ENCODE assay signal across 26 cellular contexts in genomic region chr3:72015463-72015862, GRCh38.
DNase-seq lines count a peak whose midpoint lies in the region; ATAC-seq and TF ChIP-seq lines count a peak whose summit lies in the region.
"Had no signal": no experiment of that assay in that cellular context is flagged by ENCODE, and none has a peak within 500 bp of the region (broad histone marks: within the 10 kb centered on the region; RNA-seq: fewer than 3 reads in every experiment).

No MANE protein-coding gene starts in this region.

- no peaks in the 10 kb centered on the region for H3K36me3 Mint-ChIP-seq in activated naive CD8-positive, alpha-beta T cell treated with anti-CD3 and anti-CD28 coated beads, Interleukin-2, amount 50 U/mL, for 24 hours (ENCODE audit: low read depth)
- H3K36me3 Mint-ChIP-seq in activated naive CD8-positive, alpha-beta T cell treated with anti-CD3 and anti-CD28 coated beads for 36 hours: no peaks in the 10 kb centered on the region
- H3K36me3 Mint-ChIP-seq in type B pancreatic cell: no peaks in the 10 kb centered on the region
- H3K36me3 Mint-ChIP-seq: activated naive CD4-positive, alpha-beta T cell treated with anti-CD3 and anti-CD28 coated beads, Interleukin-2, amount 50 U/mL, for 24 hours; mesothelial cell of epicardium; natural killer cell treated with Interleukin-12 subunit alpha and Interleukin-12 subunit beta and Interleukin-15 and Interleukin-18, amount 100 ng/mL, for 72 hours had no signal

- no peaks in the 10 kb centered on the region for H3K36me3 ChIP-seq in left lung
- H3K36me3 ChIP-seq: left ventricle myocardium inferior, right atrium auricular region, SJCRH30 had no signal

- no peak overlapping the region for H3K27ac ChIP-seq in left lung
- H3K27ac ChIP-seq: 22Rv1, epithelial cell of prostate, left ventricle myocardium inferior, right atrium auricular region, SJCRH30 had no signal

- no peak for TF ChIP-seq CTCF in type B pancreatic cell (conservative IDR thresholded peaks at IDR 0.05)
- no peak for TF ChIP-seq CTCF in left lung (IDR thresholded peaks at IDR 0.05)

- H3K4me1 Mint-ChIP-seq in activated naive CD8-positive, alpha-beta T cell treated with anti-CD3 and anti-CD28 coated beads, Interleukin-2, amount 50 U/mL, for 24 hours: peaks cover 5% of the 10 kb centered on the region
- H3K4me1 Mint-ChIP-seq in activated naive CD8-positive, alpha-beta T cell treated with anti-CD3 and anti-CD28 coated beads for 36 hours: peaks cover 8% of the 10 kb centered on the region
- peaks cover 24% of the 10 kb centered on the region for H3K4me1 Mint-ChIP-seq in type B pancreatic cell (ENCODE audit: unreplicated experiment)
- H3K4me1 Mint-ChIP-seq: activated naive CD4-positive, alpha-beta T cell treated with anti-CD3 and anti-CD28 coated beads, Interleukin-2, amount 50 U/mL, for 24 hours had no signal

- H3K9me3 Mint-ChIP-seq in activated naive CD8-positive, alpha-beta T cell treated with anti-CD3 and anti-CD28 coated beads, Interleukin-2, amount 50 U/mL, for 24 hours: no peaks in the 10 kb centered on the region
- H3K9me3 Mint-ChIP-seq in activated naive CD8-positive, alpha-beta T cell treated with anti-CD3 and anti-CD28 coated beads for 36 hours: no peaks in the 10 kb centered on the region
- H3K9me3 Mint-ChIP-seq in type B pancreatic cell: no peaks in the 10 kb centered on the region
- H3K9me3 Mint-ChIP-seq: activated naive CD4-positive, alpha-beta T cell treated with anti-CD3 and anti-CD28 coated beads, Interleukin-2, amount 50 U/mL, for 24 hours; HFFc6; mesothelial cell of epicardium; natural killer cell treated with Interleukin-12 subunit alpha and Interleukin-12 subunit beta and Interleukin-15 and Interleukin-18, amount 100 ng/mL, for 72 hours had no signal

- DNase-seq in activated naive CD8-positive, alpha-beta T cell treated with anti-CD3 and anti-CD28 coated beads, Interleukin-2, amount 50 U/mL, for 24 hours: no peak
- DNase-seq in activated naive CD8-positive, alpha-beta T cell treated with anti-CD3 and anti-CD28 coated beads for 36 hours: no peak
- DNase-seq in NOMO-1 (lab: John Stamatoyannopoulos, UW; ENCODE audit: unreplicated experiment in 2 of 2) (peak; percentile 33 to 55), type B pancreatic cell (ENCODE audit: extremely low spot score, unreplicated experiment) (no peak), left lung (no peak), NCI-H774 (lab: John Stamatoyannopoulos, UW) (no peak)
- no peak for DNase-seq in activated CD8-positive, alpha-beta memory T cell treated with anti-CD3 and anti-CD28 coated beads for 24 hours
- DNase-seq: activated CD4-positive, alpha-beta T cell treated with anti-CD3 and anti-CD28 coated beads for 36 hours; AML-193; central memory CD4-positive, alpha-beta T cell; HFFc6; KBM-7; left ventricle myocardium inferior; MM.1S; NCI-H187; NCI-H226; SJCRH30; T-helper 1 cell; trophoblast cell had no signal

- H3K27ac Mint-ChIP-seq in activated naive CD8-positive, alpha-beta T cell treated with anti-CD3 and anti-CD28 coated beads, Interleukin-2, amount 50 U/mL, for 24 hours: no peak overlapping the region
- no peak overlapping the region for H3K27ac Mint-ChIP-seq in activated naive CD8-positive, alpha-beta T cell treated with anti-CD3 and anti-CD28 coated beads for 36 hours
- peak overlapping the region; percentile 25 for H3K27ac Mint-ChIP-seq in type B pancreatic cell
- H3K27ac Mint-ChIP-seq: activated CD4-positive, alpha-beta T cell treated with anti-CD3 and anti-CD28 coated beads for 36 hours; activated naive CD4-positive, alpha-beta T cell treated with anti-CD3 and anti-CD28 coated beads, Interleukin-2, amount 50 U/mL, for 24 hours; HFFc6; mesothelial cell of epicardium; natural killer cell treated with Interleukin-12 subunit alpha and Interleukin-12 subunit beta and Interleukin-15 and Interleukin-18, amount 100 ng/mL, for 72 hours had no signal

- H3K4me1 ChIP-seq in left lung: peaks cover 0 to 3% of the 10 kb centered on the region in 2 donors
- H3K4me1 ChIP-seq: SJCRH30 had no signal

- H3K4me3 ChIP-seq in left lung: no peak overlapping the region
- H3K4me3 ChIP-seq: left ventricle myocardium inferior, right atrium auricular region, SJCRH30 had no signal

- no peak overlapping the region for H3K4me3 Mint-ChIP-seq in activated naive CD8-positive, alpha-beta T cell treated with anti-CD3 and anti-CD28 coated beads, Interleukin-2, amount 50 U/mL, for 24 hours
- no peak overlapping the region for H3K4me3 Mint-ChIP-seq in activated naive CD8-positive, alpha-beta T cell treated with anti-CD3 and anti-CD28 coated beads for 36 hours
- H3K4me3 Mint-ChIP-seq in type B pancreatic cell: no peak overlapping the region
- H3K4me3 Mint-ChIP-seq: activated CD4-positive, alpha-beta T cell treated with anti-CD3 and anti-CD28 coated beads for 36 hours; activated naive CD4-positive, alpha-beta T cell treated with anti-CD3 and anti-CD28 coated beads, Interleukin-2, amount 50 U/mL, for 24 hours; HFFc6; mesothelial cell of epicardium; natural killer cell treated with Interleukin-12 subunit alpha and Interleukin-12 subunit beta and Interleukin-15 and Interleukin-18, amount 100 ng/mL, for 72 hours had no signal

- intact Hi-C loops in left lung (cut with DNase I): no loop called here

- no peaks in the 10 kb centered on the region for H3K27me3 ChIP-seq in left lung
- H3K27me3 ChIP-seq: right atrium auricular region, SJCRH30 had no signal

- peak; percentile 33 for ATAC-seq in activated naive CD8-positive, alpha-beta T cell treated with anti-CD3 and anti-CD28 coated beads, Interleukin-2, amount 50 U/mL, for 24 hours
- ATAC-seq in HG02852 (IDR thresholded peaks at IDR 0.05; ENCODE audit: unreplicated experiment) (peak; percentile 65), left lung (no peak)
- ATAC-seq: activated CD4-positive, alpha-beta T cell treated with anti-CD3 and anti-CD28 coated beads for 36 hours; natural killer cell treated with Interleukin-12 subunit alpha and Interleukin-12 subunit beta and Interleukin-15 and Interleukin-18, amount 100 ng/mL, for 72 hours had no signal

- no peaks in the 10 kb centered on the region for H3K9me3 ChIP-seq in left lung
- H3K9me3 ChIP-seq: left ventricle myocardium inferior, right atrium auricular region, SJCRH30 had no signal

- peaks cover 2% of the 10 kb centered on the region for H3K27me3 Mint-ChIP-seq in activated naive CD8-positive, alpha-beta T cell treated with anti-CD3 and anti-CD28 coated beads, Interleukin-2, amount 50 U/mL, for 24 hours
- H3K27me3 Mint-ChIP-seq in activated naive CD8-positive, alpha-beta T cell treated with anti-CD3 and anti-CD28 coated beads for 36 hours: peaks cover 4% of the 10 kb centered on the region
- H3K27me3 Mint-ChIP-seq in type B pancreatic cell: peaks cover 6% of the 10 kb centered on the region

Comparison
In these comparisons a context has a peak if more than half of its experiments do, and no peak if none do; other contexts are left out.
1. DNase-seq: peak in NOMO-1 (2 of 2); none in activated naive CD8-positive, alpha-beta T cell treated with anti-CD3 and anti-CD28 coated beads, Interleukin-2, amount 50 U/mL, for 24 hours (single experiment), activated naive CD8-positive, alpha-beta T cell treated with anti-CD3 and anti-CD28 coated beads for 36 hours (single experiment), type B pancreatic cell (single experiment), left lung (0 of 2), NCI-H774 (single experiment) and activated CD8-positive, alpha-beta memory T cell treated with anti-CD3 and anti-CD28 coated beads for 24 hours (single experiment).